16 cellular contexts compared by ENCODE assay signal in genomic region chr1:65509912-65510680, GRCh38.
A peak's percentile ranks its signal among the peaks of the same experiment; 100 is the strongest.
DNase-seq lines count a peak whose midpoint lies in the region; ATAC-seq, FAIRE-seq and TF ChIP-seq lines count a peak whose summit lies in the region.
"Had no signal": no experiment of that assay in that cellular context is flagged by ENCODE, and none has a peak within 500 bp of the region (broad histone marks: within the 10 kb centered on the region; RNA-seq: fewer than 3 reads in every experiment).

No MANE protein-coding gene starts in this region.

- H3K4me3 ChIP-seq in K562 (no peak overlapping the region), tibial artery (no peak overlapping the region), vagina (no peak overlapping the region), sigmoid colon (no peak overlapping the region)
- H3K4me3 ChIP-seq: cardiac muscle cell, heart right ventricle had no signal

- H2AFZ ChIP-seq in K562 (ENCODE audit: low read depth, low read length) = peak overlapping the region; percentile 91

- H3K4me1 ChIP-seq in K562 (replicated peaks in 1 of 2; ENCODE audit: control insufficient read depth in 2 of 2, insufficient read depth in 2 of 2, low read length in 2 of 2) (peaks cover 0 to 37% of the 10 kb centered on the region in 2 experiments; a peak in 2 of 5 replicates), tibial artery (peaks cover 0 to 28% (median 16%) of the 10 kb centered on the region in 4 donors), vagina (no peaks in the 10 kb centered on the region), sigmoid colon (no peaks in the 10 kb centered on the region)

- peaks cover 83% of the 10 kb centered on the region for H3K4me1 Mint-ChIP-seq in HFFc6 (ENCODE audit: low read depth)
- H3K4me1 Mint-ChIP-seq: activated naive CD4-positive, alpha-beta T cell treated with anti-CD3 and anti-CD28 coated beads, Interleukin-2, amount 10 ng/mL, durations not matched to agents 7 days and 5 days had no signal

- H3K27ac ChIP-seq in K562 (ENCODE audit: extremely low read depth, low read depth, low read length) (peak overlapping the region; percentile 22), tibial artery (no peak overlapping the region), vagina (no peak overlapping the region), sigmoid colon (no peak overlapping the region)
- H3K27ac ChIP-seq: cardiac muscle cell, heart right ventricle, VCaP had no signal

- H3K4me3 Mint-ChIP-seq in HFFc6 = peak overlapping the region; percentile 67
- H3K4me3 Mint-ChIP-seq: activated naive CD4-positive, alpha-beta T cell treated with anti-CD3 and anti-CD28 coated beads, Interleukin-2, amount 10 ng/mL, durations not matched to agents 7 days and 5 days had no signal

- no peaks in the 10 kb centered on the region for H3K79me2 ChIP-seq in K562 (ENCODE audit: control insufficient read depth, insufficient read depth, low read length)

- H4K20me1 ChIP-seq in K562 (replicated peaks; ENCODE audit: control insufficient read depth, insufficient read depth, low read length) = no peaks in the 10 kb centered on the region

- H3K9me3 ChIP-seq in K562 (replicated peaks; ENCODE audit: control insufficient read depth, insufficient read depth, low read depth, low read length) (no peaks in the 10 kb centered on the region), tibial artery (peaks cover 0 to 10% (median 0%) of the 10 kb centered on the region in 3 donors), vagina (no peaks in the 10 kb centered on the region), sigmoid colon (no peaks in the 10 kb centered on the region)

- TF ChIP-seq POLR2A in K562 (conservative IDR thresholded peaks at IDR 0.05) (no peak), vagina (IDR thresholded peaks at IDR 0.05) (no peak), sigmoid colon (IDR thresholded peaks at IDR 0.05) (no peak)

- in situ Hi-C loops in K562 (cut with MboI) = no loop called here

- peaks cover 17% of the 10 kb centered on the region for H3K36me3 Mint-ChIP-seq in HFFc6 (ENCODE audit: low read depth)
- H3K36me3 Mint-ChIP-seq: activated naive CD4-positive, alpha-beta T cell treated with anti-CD3 and anti-CD28 coated beads, Interleukin-2, amount 10 ng/mL, durations not matched to agents 7 days and 5 days had no signal

- H3K9me3 Mint-ChIP-seq in HFFc6 = peaks cover 4% of the 10 kb centered on the region; the same call in 1 of the 2 replicates
- H3K9me3 Mint-ChIP-seq: activated naive CD4-positive, alpha-beta T cell treated with anti-CD3 and anti-CD28 coated beads, Interleukin-2, amount 10 ng/mL, durations not matched to agents 7 days and 5 days had no signal

- H3K4me2 ChIP-seq in K562 (ENCODE audit: insufficient read depth, low read length) = peak overlapping the region; percentile 5; the same call in 1 of the 2 replicates

- CTCF ChIA-PET in K562 (lab: Yijun Ruan, JAX; ENCODE audit: low intra/inter-chr PET ratio) = no interaction called here

- BruUV-seq in K562 (replicated peaks; lab: Mats Ljungman, UMichigan) = no TSS peak

- peak; percentile 47; the same call in 2 of the 3 replicates for ATAC-seq in K562
- ATAC-seq: heart right ventricle, PC-3 had no signal

- intact Hi-C loops in K562 (cut with micrococcal nuclease) (no loop called here), tibial artery (cut with DNase I; ENCODE audit: low total_unique reads) (no loop called here), vagina (cut with DNase I) (no loop called here), sigmoid colon (cut with DNase I) (no loop called here)

- 28% methylated on average over 5 of the region's 5 CpGs for WGBS in K562 (ENCODE audit: insufficient coverage, low coverage, missing lambda C conversion rate)
- 79 to 83% methylated on average over 5 of the region's 5 CpGs for WGBS in sigmoid colon, 2 donors

- no peak for TF ChIP-seq CTCF in HFFc6 (IDR thresholded peaks at IDR 0.05)
- TF ChIP-seq CTCF in K562 (IDR thresholded peaks at IDR 0.05 in 2 of 3, conservative IDR thresholded peaks at IDR 0.05 in 1 of 3; ENCODE audit: insufficient read depth in 2 of 3, low read depth in 1 of 3, low read length in 3 of 3) = no peak
- TF ChIP-seq CTCF in tibial artery (IDR thresholded peaks at IDR 0.05) = no peak
- no peak for TF ChIP-seq CTCF in vagina (IDR thresholded peaks at IDR 0.05)
- TF ChIP-seq CTCF in sigmoid colon (IDR thresholded peaks at IDR 0.05) = no peak

- DNase-seq in A172 (ENCODE audit: low spot score) (peak; percentile 69), HFFc6 (peak; percentile 63), K562 (ENCODE audit: extremely low read depth in 1 of 4, low spot score in 3 of 4) (no peak), kidney tubule cell (ENCODE audit: low spot score) (peak; percentile 23), tibial artery (no peak), SIG-M5 treated with dmso at 0.1 percent for 504 hours (lab: John Stamatoyannopoulos, UW; ENCODE audit: unreplicated experiment) (no peak), vagina (ENCODE audit: extremely low spot score in 2 of 2) (no peak), sigmoid colon (no peak)
- DNase-seq: activated naive CD4-positive, alpha-beta T cell treated with anti-CD3 and anti-CD28 coated beads, Interleukin-2, amount 10 ng/mL, durations not matched to agents 7 days and 5 days; GDM1; heart right ventricle; NCI-H2029 treated with DMSO at 0.1 percent for 48 hours; NCI-H526; PC-3 had no signal

- FAIRE-seq in K562 (lab: Jason Lieb, UNC) = no peak

- H3K27me3 ChIP-seq in K562 (ENCODE audit: control insufficient read depth in 2 of 2, insufficient read depth in 2 of 2, low read length in 2 of 2) = no peaks in the 10 kb centered on the region
- H3K27me3 ChIP-seq in tibial artery = no peaks in the 10 kb centered on the region
- H3K27me3 ChIP-seq in vagina = no peaks in the 10 kb centered on the region
- no peaks in the 10 kb centered on the region for H3K27me3 ChIP-seq in sigmoid colon
- H3K27me3 ChIP-seq: cardiac muscle cell, heart right ventricle had no signal

- TF ChIP-seq EP300 in K562 (IDR thresholded peaks at IDR 0.05; ENCODE audit: low read length) (no peak), sigmoid colon (IDR thresholded peaks at IDR 0.05) (no peak)

- POLR2A ChIA-PET in K562 (lab: Yijun Ruan, JAX) = interaction anchor here (0.7 to 1.2 kb wide), 5 partner anchors 8 to 121 kb away, joined by 3 to 6 read pairs (median 3); no protein-coding TSS in a partner anchor

- TF ChIP-seq RAD21 in K562 (CRISPR knock-in tag; conservative IDR thresholded peaks at IDR 0.05 in 1 of 2, IDR thresholded peaks at IDR 0.05 in 1 of 2) = no peak

- H3K36me3 ChIP-seq in K562 (ENCODE audit: control insufficient read depth, insufficient read depth, low read length) (no peaks in the 10 kb centered on the region), tibial artery (no peaks in the 10 kb centered on the region), vagina (no peaks in the 10 kb centered on the region), sigmoid colon (no peaks in the 10 kb centered on the region)
- H3K36me3 ChIP-seq: cardiac muscle cell, heart right ventricle had no signal

- H3K9ac ChIP-seq in K562 (ENCODE audit: insufficient read depth in 1 of 2, low read depth in 2 of 2, low read length in 2 of 2) = no peak overlapping the region

- H3K27me3 Mint-ChIP-seq in HFFc6 (ENCODE audit: insufficient read depth) = no peaks in the 10 kb centered on the region; the same call in 1 of the 2 replicates

- peak overlapping the region; percentile 81 for H3K27ac Mint-ChIP-seq in HFFc6
- H3K27ac Mint-ChIP-seq: activated naive CD4-positive, alpha-beta T cell treated with anti-CD3 and anti-CD28 coated beads, Interleukin-2, amount 10 ng/mL, durations not matched to agents 7 days and 5 days had no signal

- no peaks in the 10 kb centered on the region for H3K9me1 ChIP-seq in K562 (ENCODE audit: control insufficient read depth, insufficient read depth, low read length)

TF ChIP-seq in K562, 482 proteins besides CTCF, POLR2A, EP300 and RAD21 (continues in another document):
- TF ChIP-seq ASH1L (IDR thresholded peaks at IDR 0.05; ENCODE audit: borderline replicate concordance, low read depth, partially characterized antibody) (no peak), ZNF24 (IDR thresholded peaks at IDR 0.05) (no peak), IRF1 (CRISPR knock-in tag; IDR thresholded peaks at IDR 0.05; ENCODE audit: borderline replicate concordance) (no peak), ZNF143 (CRISPR knock-in tag; IDR thresholded peaks at IDR 0.05) (no peak), ZNF282 (CRISPR knock-in tag; IDR thresholded peaks at IDR 0.05) (no peak), NCOA4 (IDR thresholded peaks at IDR 0.05; ENCODE audit: partially characterized antibody) (no peak)
- TF ChIP-seq, protein P1, sequence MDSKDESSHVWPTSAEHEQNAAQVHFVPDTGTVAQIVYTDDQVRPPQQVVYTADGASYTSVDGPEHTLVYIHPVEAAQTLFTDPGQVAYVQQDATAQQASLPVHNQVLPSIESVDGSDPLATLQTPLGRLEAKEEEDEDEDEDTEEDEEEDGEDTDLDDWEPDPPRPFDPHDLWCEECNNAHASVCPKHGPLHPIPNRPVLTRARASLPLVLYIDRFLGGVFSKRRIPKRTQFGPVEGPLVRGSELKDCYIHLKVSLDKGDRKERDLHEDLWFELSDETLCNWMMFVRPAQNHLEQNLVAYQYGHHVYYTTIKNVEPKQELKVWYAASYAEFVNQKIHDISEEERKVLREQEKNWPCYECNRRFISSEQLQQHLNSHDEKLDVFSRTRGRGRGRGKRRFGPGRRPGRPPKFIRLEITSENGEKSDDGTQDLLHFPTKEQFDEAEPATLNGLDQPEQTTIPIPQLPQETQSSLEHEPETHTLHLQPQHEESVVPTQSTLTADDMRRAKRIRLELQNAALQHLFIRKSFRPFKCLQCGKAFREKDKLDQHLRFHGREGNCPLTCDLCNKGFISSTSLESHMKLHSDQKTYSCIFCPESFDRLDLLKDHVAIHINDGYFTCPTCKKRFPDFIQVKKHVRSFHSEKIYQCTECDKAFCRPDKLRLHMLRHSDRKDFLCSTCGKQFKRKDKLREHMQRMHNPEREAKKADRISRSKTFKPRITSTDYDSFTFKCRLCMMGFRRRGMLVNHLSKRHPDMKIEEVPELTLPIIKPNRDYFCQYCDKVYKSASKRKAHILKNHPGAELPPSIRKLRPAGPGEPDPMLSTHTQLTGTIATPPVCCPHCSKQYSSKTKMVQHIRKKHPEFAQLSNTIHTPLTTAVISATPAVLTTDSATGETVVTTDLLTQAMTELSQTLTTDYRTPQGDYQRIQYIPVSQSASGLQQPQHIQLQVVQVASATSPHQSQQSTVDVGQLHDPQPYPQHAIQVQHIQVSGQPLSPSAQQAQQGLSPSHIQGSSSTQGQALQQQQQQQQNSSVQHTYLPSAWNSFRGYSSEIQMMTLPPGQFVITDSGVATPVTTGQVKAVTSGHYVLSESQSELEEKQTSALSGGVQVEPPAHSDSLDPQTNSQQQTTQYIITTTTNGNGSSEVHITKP (IDR thresholded peaks at IDR 0.05; ENCODE audit: partially characterized antibody) = no peak

Comparison
In these comparisons a context has a peak if more than half of its experiments do, and no peak if none do; other contexts are left out.
1. DNase-seq: peak in A172 (single experiment), HFFc6 (single experiment) and kidney tubule cell (single experiment); none in K562 (0 of 4), tibial artery (0 of 2), SIG-M5 treated with dmso at 0.1 percent for 504 hours (single experiment), vagina (0 of 2) and sigmoid colon (single experiment).